ENCODE assay signal across 8 cellular contexts in genomic region chr15:55741592-55742497, GRCh38. TPM values are rescaled to one million over a fixed set of nuclear protein-coding genes. Genes with fewer than 3 reads are reported as not detected.
DNase-seq lines count a peak whose midpoint lies in the region; ATAC-seq and TF ChIP-seq lines count a peak whose summit lies in the region.

No MANE protein-coding gene starts in this region.

- H3K27me3 Mint-ChIP-seq in activated CD4-positive, alpha-beta T cell treated with anti-CD3 and anti-CD28 coated beads, Interleukin-2, amount 10 ng/mL, durations not matched to agents 24 days and 14 days: peaks cover 40% of the 10 kb centered on the region

- DNase-seq in activated CD4-positive, alpha-beta T cell treated with anti-CD3 and anti-CD28 coated beads, Interleukin-2, amount 10 ng/mL, durations not matched to agents 24 days and 14 days: peak; percentile 60
- DNase-seq in activated CD4-positive, alpha-beta T cell treated with anti-CD3 and anti-CD28 coated beads, Interleukin-2, amount 50 U/mL, for 4 hours: no peak
- DNase-seq in RWPE2 (ENCODE audit: low spot score): no peak

- H3K9me3 Mint-ChIP-seq in activated CD4-positive, alpha-beta T cell treated with anti-CD3 and anti-CD28 coated beads, Interleukin-2, amount 10 ng/mL, durations not matched to agents 24 days and 14 days: no peaks in the 10 kb centered on the region

- no peaks in the 10 kb centered on the region for H3K36me3 ChIP-seq in RWPE2 (ENCODE audit: low read depth)
- H3K36me3 ChIP-seq in neuron (ENCODE audit: insufficient read depth, low read length): peaks cover 38% of the 10 kb centered on the region

- no peak overlapping the region for H3K27ac Mint-ChIP-seq in activated CD4-positive, alpha-beta T cell treated with anti-CD3 and anti-CD28 coated beads, Interleukin-2, amount 10 ng/mL, durations not matched to agents 24 days and 14 days

- H3K4me3 Mint-ChIP-seq in activated CD4-positive, alpha-beta T cell treated with anti-CD3 and anti-CD28 coated beads, Interleukin-2, amount 10 ng/mL, durations not matched to agents 24 days and 14 days: no peak overlapping the region

- H3K9me3 ChIP-seq in RWPE2 (ENCODE audit: severe bottlenecking): no peaks in the 10 kb centered on the region
- no peaks in the 10 kb centered on the region for H3K9me3 ChIP-seq in neuron (ENCODE audit: low read length)

- ATAC-seq in RWPE2 (ENCODE audit: low read depth) (no peak; the same call in 2 of the 3 replicates), esophagus mucosa (peak; percentile 11), HG02798 (IDR thresholded peaks at IDR 0.05; ENCODE audit: poor library complexity, unreplicated experiment) (no peak), GM21528 (IDR thresholded peaks at IDR 0.05; ENCODE audit: low FRiP score, unreplicated experiment) (no peak), HG03520 (IDR thresholded peaks at IDR 0.05; ENCODE audit: unreplicated experiment) (no peak)

- H3K4me3 ChIP-seq in RWPE2 (ENCODE audit: severe bottlenecking): peak overlapping the region; percentile 71
- peak overlapping the region; percentile 81 for H3K4me3 ChIP-seq in neuron (ENCODE audit: low read length)

- intact Hi-C loops in activated CD4-positive, alpha-beta T cell treated with anti-CD3 and anti-CD28 coated beads, Interleukin-2, amount 10 ng/mL, durations not matched to agents 24 days and 14 days (cut with micrococcal nuclease): no loop called here

- TF ChIP-seq CTCF in RWPE2 (IDR thresholded peaks at IDR 0.05; ENCODE audit: poor library complexity, severe bottlenecking): peak; percentile 43

- no peaks in the 10 kb centered on the region for H3K36me3 Mint-ChIP-seq in activated CD4-positive, alpha-beta T cell treated with anti-CD3 and anti-CD28 coated beads, Interleukin-2, amount 10 ng/mL, durations not matched to agents 24 days and 14 days (ENCODE audit: low read depth)

- no peaks in the 10 kb centered on the region for H3K4me1 Mint-ChIP-seq in activated CD4-positive, alpha-beta T cell treated with anti-CD3 and anti-CD28 coated beads, Interleukin-2, amount 10 ng/mL, durations not matched to agents 24 days and 14 days

- no peak overlapping the region for H3K27ac ChIP-seq in RWPE2 (ENCODE audit: poor library complexity, severe bottlenecking)

- no peak overlapping the region for H2AFZ ChIP-seq in neuron (ENCODE audit: low read depth, low read length)

- no peaks in the 10 kb centered on the region for H3K4me1 ChIP-seq in RWPE2 (ENCODE audit: insufficient read depth, poor library complexity, severe bottlenecking)
- H3K4me1 ChIP-seq in neuron (ENCODE audit: insufficient read depth, low read length): peaks cover 39% of the 10 kb centered on the region

- H3K27me3 ChIP-seq in RWPE2 (ENCODE audit: insufficient read depth, poor library complexity, severe bottlenecking) (peaks cover 35% of the 10 kb centered on the region), neuron (ENCODE audit: insufficient read depth, low read length) (no peaks in the 10 kb centered on the region)

RNA-seq across cellular contexts. Expression of gene PRTG, which starts 1.1 kb away (rescaled TPM):
- not detected in 2 replicates for total RNA-seq in activated CD4-positive, alpha-beta T cell treated with anti-CD3 and anti-CD28 coated beads, Interleukin-2, amount 10 ng/mL, durations not matched to agents 24 days and 14 days
- 0.56 TPM for total RNA-seq in esophagus mucosa
